10 cellular contexts compared by ENCODE assay signal in the genomic region with DNA sequence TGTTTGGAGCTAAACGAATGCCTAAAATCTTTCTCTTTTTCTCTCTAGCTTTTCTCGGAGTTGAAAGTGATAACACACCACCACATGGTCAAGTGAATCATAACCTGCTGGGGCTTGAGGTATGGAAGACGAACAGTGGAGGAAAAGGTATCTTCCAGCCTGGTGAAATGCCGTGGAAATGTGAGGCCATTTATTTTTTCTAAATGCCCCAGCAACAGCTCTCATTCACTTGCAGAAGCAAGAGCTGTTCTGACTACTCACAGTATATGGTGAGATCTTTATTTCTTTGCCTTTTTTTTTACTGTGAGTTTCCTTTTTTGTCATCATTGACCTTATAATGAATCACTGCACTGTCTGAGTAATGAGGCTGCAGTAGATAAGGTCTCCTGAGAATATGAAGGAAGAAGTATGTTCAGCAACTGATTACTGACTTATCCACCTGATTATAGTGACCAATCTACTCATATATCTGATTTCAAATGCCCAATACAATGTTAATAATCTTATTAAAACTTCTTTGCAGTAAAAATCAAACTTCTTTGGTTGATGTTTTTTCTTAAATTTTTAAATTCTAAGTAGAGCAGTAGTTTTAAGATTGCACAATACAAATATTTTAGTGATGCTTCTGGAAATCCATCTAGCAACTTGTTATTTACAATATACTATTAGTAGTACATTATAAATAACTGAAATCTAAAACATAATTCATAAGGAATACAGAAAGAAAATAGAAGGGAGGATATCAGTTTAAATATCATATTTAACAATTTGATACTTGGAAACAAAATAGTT.
DNase-seq lines count a peak whose midpoint lies in the region; ATAC-seq and TF ChIP-seq lines count a peak whose summit lies in the region.
"Had no signal": no experiment of that assay in that cellular context is flagged by ENCODE, and none has a peak within 500 bp of the region (broad histone marks: within the 10 kb centered on the region; RNA-seq: fewer than 3 reads in every experiment).

No MANE protein-coding gene starts in this region.

- POLR2A ChIA-PET in activated CD4-positive, alpha-beta T cell treated with anti-CD3 and anti-CD28 coated beads, Interleukin-2, amount 10 ng/mL, durations not matched to agents 7 days and 5 days (lab: Charles Lee), result no interaction called here

- H3K27me3 Mint-ChIP-seq in activated CD4-positive, alpha-beta T cell treated with anti-CD3 and anti-CD28 coated beads, Interleukin-2, amount 10 ng/mL, durations not matched to agents 7 days and 5 days, result no peaks in the 10 kb centered on the region
- H3K27me3 Mint-ChIP-seq: activated naive CD8-positive, alpha-beta T cell treated with anti-CD3 and anti-CD28 coated beads, Interleukin-2, amount 10 ng/mL, durations not matched to agents 7 days and 5 days had no signal

- no peaks in the 10 kb centered on the region for H3K36me3 Mint-ChIP-seq in activated CD4-positive, alpha-beta T cell treated with anti-CD3 and anti-CD28 coated beads, Interleukin-2, amount 10 ng/mL, durations not matched to agents 7 days and 5 days (ENCODE audit: low read depth)
- H3K36me3 Mint-ChIP-seq: activated naive CD8-positive, alpha-beta T cell treated with anti-CD3 and anti-CD28 coated beads, Interleukin-2, amount 10 ng/mL, durations not matched to agents 7 days and 5 days had no signal

- H3K9me3 Mint-ChIP-seq in activated CD4-positive, alpha-beta T cell treated with anti-CD3 and anti-CD28 coated beads, Interleukin-2, amount 10 ng/mL, durations not matched to agents 7 days and 5 days, result no peaks in the 10 kb centered on the region
- H3K9me3 Mint-ChIP-seq: activated naive CD8-positive, alpha-beta T cell treated with anti-CD3 and anti-CD28 coated beads, Interleukin-2, amount 10 ng/mL, durations not matched to agents 7 days and 5 days had no signal

- H3K4me3 Mint-ChIP-seq in activated CD4-positive, alpha-beta T cell treated with anti-CD3 and anti-CD28 coated beads, Interleukin-2, amount 10 ng/mL, durations not matched to agents 7 days and 5 days, result no peak overlapping the region
- H3K4me3 Mint-ChIP-seq: activated naive CD8-positive, alpha-beta T cell treated with anti-CD3 and anti-CD28 coated beads, Interleukin-2, amount 10 ng/mL, durations not matched to agents 7 days and 5 days had no signal

- in situ Hi-C loops in G401 (cut with HindIII; ENCODE audit: low sequenced_read_pairs), result no loop called here

- CTCF ChIA-PET in activated CD4-positive, alpha-beta T cell treated with anti-CD3 and anti-CD28 coated beads, Interleukin-2, amount 10 ng/mL, durations not matched to agents 7 days and 5 days (lab: Charles Lee), result no interaction called here

- no peak overlapping the region for H3K27ac Mint-ChIP-seq in activated CD4-positive, alpha-beta T cell treated with anti-CD3 and anti-CD28 coated beads, Interleukin-2, amount 10 ng/mL, durations not matched to agents 7 days and 5 days
- H3K27ac Mint-ChIP-seq: activated naive CD8-positive, alpha-beta T cell treated with anti-CD3 and anti-CD28 coated beads, Interleukin-2, amount 10 ng/mL, durations not matched to agents 7 days and 5 days had no signal

- peak; percentile 85 for DNase-seq in NAMALWA (ENCODE audit: low spot score)
- DNase-seq in hepatic stellate cell (ENCODE audit: low spot score), result peak; percentile 21
- no peak for DNase-seq in erythroblast (lab: John Stamatoyannopoulos, UW)
- no peak for DNase-seq in KG1 (lab: John Stamatoyannopoulos, UW)
- no peak for DNase-seq in activated CD4-positive, alpha-beta T cell treated with anti-CD3 and anti-CD28 coated beads, Interleukin-2, amount 10 ng/mL, durations not matched to agents 7 days and 5 days
- DNase-seq in G401 (ENCODE audit: low spot score), result no peak
- DNase-seq: activated naive CD8-positive, alpha-beta T cell treated with anti-CD3 and anti-CD28 coated beads, Interleukin-2, amount 10 ng/mL, durations not matched to agents 7 days and 5 days; stimulated activated CD4-positive, alpha-beta T cell treated with anti-CD3 and anti-CD28 coated beads, Interleukin-12 subunit alpha, Interleukin-12 subunit beta, amount 100 ng/mL, for 4 hours had no signal

- no peak for TF ChIP-seq POLR2A in erythroblast (IDR thresholded peaks at IDR 0.05; ENCODE audit: low read length)

- H3K4me1 Mint-ChIP-seq in activated CD4-positive, alpha-beta T cell treated with anti-CD3 and anti-CD28 coated beads, Interleukin-2, amount 10 ng/mL, durations not matched to agents 7 days and 5 days, result no peaks in the 10 kb centered on the region
- H3K4me1 Mint-ChIP-seq: activated naive CD8-positive, alpha-beta T cell treated with anti-CD3 and anti-CD28 coated beads, Interleukin-2, amount 10 ng/mL, durations not matched to agents 7 days and 5 days had no signal

- peak; percentile 61 for ATAC-seq in GM18498 (IDR thresholded peaks at IDR 0.05; ENCODE audit: unreplicated experiment)
- ATAC-seq in GM21786 (IDR thresholded peaks at IDR 0.05; ENCODE audit: unreplicated experiment), result peak; percentile 84

Comparison
In these comparisons a context has a peak if more than half of its experiments do, and no peak if none do; other contexts are left out.
1. DNase-seq: peak in NAMALWA (single experiment) and hepatic stellate cell (single experiment); none in erythroblast (0 of 2), KG1 (single experiment), activated CD4-positive, alpha-beta T cell treated with anti-CD3 and anti-CD28 coated beads, Interleukin-2, amount 10 ng/mL, durations not matched to agents 7 days and 5 days (single experiment) and G401 (single experiment).